In the genomic region with DNA sequence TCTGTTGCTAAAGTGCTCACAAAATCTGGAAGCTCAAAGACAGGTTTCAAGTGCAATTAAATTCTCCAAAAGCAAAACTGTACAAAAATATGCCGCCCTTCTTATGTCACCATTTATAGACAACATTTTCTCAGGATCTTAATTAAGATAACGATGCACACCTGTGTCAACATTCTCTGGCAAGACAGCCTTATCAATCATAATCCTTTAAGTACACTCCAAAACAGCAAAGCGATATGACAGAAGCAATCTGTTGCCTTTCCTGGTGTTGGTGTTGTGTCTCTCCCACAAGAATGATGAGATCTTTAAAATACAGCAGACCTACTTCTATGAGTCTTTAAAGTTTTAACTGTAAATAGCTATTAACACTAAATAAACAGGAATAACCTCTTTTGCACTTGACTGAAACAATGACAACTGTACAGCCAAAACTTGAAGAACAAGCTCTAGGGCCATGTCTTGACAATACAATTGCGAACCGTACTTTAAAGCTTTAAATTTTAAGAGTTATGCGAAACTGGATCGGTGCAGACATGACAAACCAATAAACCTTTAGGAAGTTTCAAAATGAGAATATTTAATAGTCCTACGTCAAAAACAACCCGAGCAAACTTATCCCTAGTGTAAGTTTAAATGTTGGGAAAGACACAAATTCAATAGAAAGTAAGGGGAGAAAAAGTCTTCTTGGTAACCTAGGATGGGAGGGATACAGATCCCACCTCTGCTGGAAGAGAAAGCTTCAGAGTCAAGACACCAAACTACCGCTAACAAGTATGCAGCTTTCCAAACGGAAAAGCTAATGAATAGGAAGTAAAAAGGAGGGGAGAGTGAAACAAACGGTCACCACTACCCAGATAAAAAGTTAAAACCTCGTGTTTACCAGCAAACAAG, we compare ENCODE assay signal across 8 cellular contexts. TPM values are rescaled to one million over a fixed set of nuclear protein-coding genes. Genes with fewer than 3 reads are reported as not detected.
DNase-seq lines count a peak whose midpoint lies in the region; ATAC-seq, FAIRE-seq and TF ChIP-seq lines count a peak whose summit lies in the region.

No MANE protein-coding gene starts in this region.

- TF ChIP-seq CTCF in GM12865 (IDR thresholded peaks at IDR 0.05; ENCODE audit: insufficient read depth, low read depth, low read length, missing control alignments): no peak
- no peak for TF ChIP-seq CTCF in chondrocyte (IDR thresholded peaks at IDR 0.05)
- TF ChIP-seq CTCF in parathyroid adenoma (IDR thresholded peaks at IDR 0.05): no peak

- ATAC-seq in HG03432 (IDR thresholded peaks at IDR 0.05; ENCODE audit: unreplicated experiment) (no peak), HG02759 (IDR thresholded peaks at IDR 0.05; ENCODE audit: unreplicated experiment) (no peak)

- H3K4me1 Mint-ChIP-seq in chondrocyte (ENCODE audit: low read depth): peaks cover 40% of the 10 kb centered on the region

- H3K79me2 ChIP-seq in parathyroid adenoma: no peaks in the 10 kb centered on the region

- DNase-seq in GM12865 (ENCODE audit: low read depth) (no peak), NCI-H146 treated with DMSO at 0.1 percent for 48 hours (lab: John Stamatoyannopoulos, UW; ENCODE audit: unreplicated experiment) (peak; percentile 44), chondrocyte (ENCODE audit: low spot score) (no peak), GM12891 (ENCODE audit: insufficient read length, low spot score) (no peak), AML-193 (lab: John Stamatoyannopoulos, UW) (no peak)

- no peak for TF ChIP-seq POLR2A in GM12891 (IDR thresholded peaks at IDR 0.05; ENCODE audit: low read depth, low read length)

- H3K27ac Mint-ChIP-seq in chondrocyte (ENCODE audit: unreplicated experiment): peak overlapping the region; percentile 98

- H3K27me3 ChIP-seq in parathyroid adenoma (ENCODE audit: control insufficient read depth, insufficient read depth, low read length): no peaks in the 10 kb centered on the region

- peak overlapping the region; percentile 9 for H3K4me2 ChIP-seq in parathyroid adenoma (ENCODE audit: low read length)

- H3K27me3 Mint-ChIP-seq in chondrocyte (ENCODE audit: low read depth): peaks cover 7% of the 10 kb centered on the region

- H3K27ac ChIP-seq in parathyroid adenoma: peak overlapping the region; percentile 50

- peak overlapping the region; percentile 89 for H3K4me3 Mint-ChIP-seq in chondrocyte (ENCODE audit: unreplicated experiment)

- H3K4me1 ChIP-seq in parathyroid adenoma: peaks cover 3% of the 10 kb centered on the region

- H3K36me3 ChIP-seq in parathyroid adenoma (ENCODE audit: control insufficient read depth, insufficient read depth, low read length): no peaks in the 10 kb centered on the region

- no peak for FAIRE-seq in GM12891 (lab: Jason Lieb, UNC)

- H3K9me3 Mint-ChIP-seq in chondrocyte (ENCODE audit: low read depth): no peaks in the 10 kb centered on the region

- H2AFZ ChIP-seq in parathyroid adenoma: peak overlapping the region; percentile 72

- no peaks in the 10 kb centered on the region for H3K9me3 ChIP-seq in parathyroid adenoma (ENCODE audit: control insufficient read depth, low read length)

- H3K36me3 Mint-ChIP-seq in chondrocyte (ENCODE audit: low read depth): peaks cover under 1% of the 10 kb centered on the region

- H3K4me3 ChIP-seq in GM12865 (ENCODE audit: low read depth, low read length): peak overlapping the region; percentile 23
- H3K4me3 ChIP-seq in parathyroid adenoma (ENCODE audit: low read depth, low read length): peak overlapping the region; percentile 38

- H3K9ac ChIP-seq in parathyroid adenoma: no peak overlapping the region

TF ChIP-seq in GM12891, 5 proteins besides CTCF, POLR2A, EP300 and RAD21:
- TF ChIP-seq POLR2AphosphoS5 (IDR thresholded peaks at IDR 0.05; ENCODE audit: low read depth, low read length): no peak
- TF ChIP-seq TAF1 (IDR thresholded peaks at IDR 0.05; ENCODE audit: low read depth, low read length): no peak
- no peak for TF ChIP-seq POU2F2 (IDR thresholded peaks at IDR 0.05; ENCODE audit: low read depth, low read length)
- no peak for TF ChIP-seq PAX5 (IDR thresholded peaks at IDR 0.05; ENCODE audit: insufficient read depth, low read length, severe bottlenecking)
- TF ChIP-seq SPI1 (IDR thresholded peaks at IDR 0.05; ENCODE audit: low read depth, low read length): no peak

RNA-seq across cellular contexts. Expression of a gene that starts 3.3 kb away (rescaled TPM):
- 1.0 to 2.5 TPM (median 1.5 TPM) in 3 replicates for total RNA-seq in chondrocyte
- not detected for polyA plus RNA-seq in GM12891 (2012; ENCODE audit: low read depth, missing spikeins)
